In genomic region chr10:44995581-44995913, GRCh38 we compare ENCODE assay signal across 13 cellular contexts. TPM values are rescaled to one million over a fixed set of nuclear protein-coding genes. Genes with fewer than 3 reads are reported as not detected.
DNase-seq lines count a peak whose midpoint lies in the region; ATAC-seq, FAIRE-seq and TF ChIP-seq lines count a peak whose summit lies in the region.
"Had no signal": no experiment of that assay in that cellular context is flagged by ENCODE, and none has a peak within 500 bp of the region (broad histone marks: within the 10 kb centered on the region; RNA-seq: fewer than 3 reads in every experiment).

No MANE protein-coding gene starts in this region.

- H3K9me3 ChIP-seq in right atrium auricular region (no peaks in the 10 kb centered on the region), pancreas (no peaks in the 10 kb centered on the region), SK-N-SH (no peaks in the 10 kb centered on the region)

- H3K27me3 ChIP-seq in right atrium auricular region (no peaks in the 10 kb centered on the region), pancreas (no peaks in the 10 kb centered on the region), SK-N-SH (ENCODE audit: insufficient read depth) (no peaks in the 10 kb centered on the region)

- H3K36me3 Mint-ChIP-seq in effector memory CD8-positive, alpha-beta T cell (ENCODE audit: insufficient read depth) = peaks cover 3% of the 10 kb centered on the region

- no peak for TF ChIP-seq EP300 in SK-N-SH (IDR thresholded peaks at IDR 0.05; ENCODE audit: borderline replicate concordance in 1 of 2, low read depth in 1 of 2, low read length in 1 of 2)

- ATAC-seq in Right ventricle myocardium inferior (no peak), pancreas (no peak), HG02938 (IDR thresholded peaks at IDR 0.05; ENCODE audit: unreplicated experiment) (no peak), HG02623 (IDR thresholded peaks at IDR 0.05; ENCODE audit: unreplicated experiment) (no peak)
- peak; percentile 80 for ATAC-seq in effector memory CD8-positive, alpha-beta T cell (replicated peaks)

- no peak for DNase-seq in right atrium auricular region (ENCODE audit: low spot score)
- no peak for DNase-seq in Right ventricle myocardium inferior (ENCODE audit: missing footprints)
- no peak for DNase-seq in effector memory CD8-positive, alpha-beta T cell
- DNase-seq in pancreas = no peak
- no peak for DNase-seq in UCSD-AML1 (lab: John Stamatoyannopoulos, UW; ENCODE audit: unreplicated experiment)
- no peak for DNase-seq in SK-N-SH
- DNase-seq: activated T-cell treated with anti-CD3 and anti-CD28 coated beads, Interleukin-2, amount 50 U/mL, for 1 hour; NCI-H345 had no signal

- H3K9ac ChIP-seq in SK-N-SH = no peak overlapping the region
- H3K9ac ChIP-seq: neural progenitor cell had no signal

- H3F3A ChIP-seq in SK-N-SH (replicated peaks; ENCODE audit: insufficient read depth) = no peaks in the 10 kb centered on the region

- H3K9me3 Mint-ChIP-seq in effector memory CD8-positive, alpha-beta T cell = no peaks in the 10 kb centered on the region
- H3K9me3 Mint-ChIP-seq: CD14-positive monocyte had no signal

- WGBS in pancreas, 2 donors = 30 to 33% methylated on average over 4 of the region's 4 CpGs
- WGBS in SK-N-SH (ENCODE audit: low lambda C conversion rate) = 87% methylated on average over 4 of the region's 4 CpGs

- peaks cover 7 to 92% of the 10 kb centered on the region in 2 donors for H3K4me1 ChIP-seq in right atrium auricular region
- H3K4me1 ChIP-seq in pancreas = peaks cover 61 to 82% (median 61%) of the 10 kb centered on the region in 3 donors
- H3K4me1 ChIP-seq in SK-N-SH (ENCODE audit: control insufficient read depth in 1 of 2, insufficient read depth in 2 of 2, low read depth in 1 of 2, low read length in 1 of 2) = peaks cover 0 to 5% of the 10 kb centered on the region in 2 experiments; a peak in 2 of 4 replicates

- no peak overlapping the region for H2AFZ ChIP-seq in SK-N-SH (ENCODE audit: low read depth)
- H2AFZ ChIP-seq: neural progenitor cell had no signal

- H3K4me1 Mint-ChIP-seq in effector memory CD8-positive, alpha-beta T cell (ENCODE audit: low read depth in 2 of 2) = peaks cover 22 to 30% of the 10 kb centered on the region in 2 donors

- no peaks in the 10 kb centered on the region for H3K27me3 Mint-ChIP-seq in effector memory CD8-positive, alpha-beta T cell

- H3K27ac ChIP-seq in right atrium auricular region (peak overlapping the region; percentile 92 to 96), pancreas (peak overlapping the region; percentile 59 to 87 (median 83)), SK-N-SH (ENCODE audit: low read depth in 2 of 2, low read length in 1 of 2) (no peak overlapping the region)
- H3K27ac ChIP-seq: neural progenitor cell had no signal

- TF ChIP-seq CTCF in right atrium auricular region (IDR thresholded peaks at IDR 0.05) (no peak), pancreas (IDR thresholded peaks at IDR 0.05) (no peak), SK-N-SH (IDR thresholded peaks at IDR 0.05) (no peak)

- peak overlapping the region; percentile 64 to 84 for H3K27ac Mint-ChIP-seq in effector memory CD8-positive, alpha-beta T cell
- H3K27ac Mint-ChIP-seq: neural progenitor cell had no signal

- intact Hi-C loops in Right ventricle myocardium inferior (cut with DNase I) (no loop called here), pancreas (cut with DNase I) (no loop called here)

- 0 out of 2 replicates have a peak, but pooled peaks cover 4% of the 10 kb centered on the region for H3K79me2 ChIP-seq in SK-N-SH (ENCODE audit: insufficient read depth)

- H3K4me2 ChIP-seq in SK-N-SH = no peak overlapping the region
- H3K4me2 ChIP-seq: neural progenitor cell had no signal

- no peak overlapping the region for H3K4me3 ChIP-seq in right atrium auricular region
- no peak overlapping the region for H3K4me3 ChIP-seq in pancreas
- H3K4me3 ChIP-seq in SK-N-SH (ENCODE audit: low read depth in 2 of 2, low read length in 1 of 2) = no peak overlapping the region
- H3K4me3 ChIP-seq: neural progenitor cell had no signal

- FAIRE-seq in pancreas (lab: Jason Lieb, UNC) = no peak
- FAIRE-seq: colon had no signal

- peak overlapping the region in 1 of 2 donors; percentile 45 for H3K4me3 Mint-ChIP-seq in effector memory CD8-positive, alpha-beta T cell
- H3K4me3 Mint-ChIP-seq: CD14-positive monocyte, neural progenitor cell had no signal

- H4K20me1 ChIP-seq in SK-N-SH (ENCODE audit: insufficient read depth) = no peaks in the 10 kb centered on the region

- peaks cover 40% of the 10 kb centered on the region for H3K36me3 ChIP-seq in right atrium auricular region
- no peaks in the 10 kb centered on the region for H3K36me3 ChIP-seq in pancreas
- no peaks in the 10 kb centered on the region for H3K36me3 ChIP-seq in SK-N-SH (replicated peaks in 1 of 2; ENCODE audit: control insufficient read depth in 1 of 2, insufficient read depth in 2 of 2, low read length in 1 of 2)
- H3K36me3 ChIP-seq: neural progenitor cell had no signal

- POLR2A ChIA-PET in SK-N-SH (lab: Yijun Ruan, JAX) = no interaction called here

- TF ChIP-seq RAD21 in SK-N-SH (IDR thresholded peaks at IDR 0.05; ENCODE audit: low read length) = no peak

- CTCF ChIA-PET in SK-N-SH (lab: Yijun Ruan, JAX) = interaction anchor here (1.1 to 3.1 kb wide), 2 partner anchors 32 to 63 kb away, joined by 3 to 17 read pairs; no protein-coding TSS in a partner anchor

- H3K9me2 ChIP-seq in SK-N-SH = no peaks in the 10 kb centered on the region

TF ChIP-seq in SK-N-SH, 30 proteins besides CTCF, POLR2A, EP300 and RAD21:
- TF ChIP-seq RFX5 (IDR thresholded peaks at IDR 0.05; ENCODE audit: low read length) (no peak), NFIC (IDR thresholded peaks at IDR 0.05; ENCODE audit: borderline replicate concordance) (no peak), ZBTB33 (IDR thresholded peaks at IDR 0.05; ENCODE audit: borderline replicate concordance, low read depth) (no peak)

RNA-seq across cellular contexts. Expression of gene ZNF22, which starts 5.2 kb away (rescaled TPM):
- 10 to 100 TPM; 19.3 to 20.5 TPM for total RNA-seq in right atrium auricular region
- 13.7 TPM for total RNA-seq in Right ventricle myocardium inferior
- total RNA-seq in pancreas = 10 to 100 TPM; 12.9 to 21.8 (median 20.0) TPM
- 10 to 100 TPM; 12.6 to 18.9 TPM for polyA plus RNA-seq in pancreas
- polyA plus RNA-seq in SK-N-SH (2012; rRNA removed) = 10.2 and 13.2 TPM in 2 replicates
- 17.1 and 20.7 TPM in 2 replicates for polyA plus RNA-seq in SK-N-SH (2012; cell fraction: cytosol; rRNA removed)
- polyA plus RNA-seq in SK-N-SH (2012; cell fraction: nucleus; rRNA removed) = 2.3 and 5.2 TPM in 2 replicates

RNA-seq across cellular contexts. Expression of gene DEPP1, which starts 16.9 kb away (rescaled TPM):
- 100 to 1,000 TPM in 1 of 2 donors, 10 to 100 TPM in 1; 68.8 to 143 TPM for total RNA-seq in right atrium auricular region
- 33.0 TPM for total RNA-seq in Right ventricle myocardium inferior
- total RNA-seq in pancreas = 100 to 1,000 TPM in 4 of 6 donors, 10 to 100 TPM in 2; 68.9 to 222 (median 150) TPM
- polyA plus RNA-seq in pancreas = 100 to 1,000 TPM; 217 to 270 TPM
- polyA plus RNA-seq in SK-N-SH (2012; rRNA removed) = 5.3 and 6.1 TPM in 2 replicates
- polyA plus RNA-seq in SK-N-SH (2012; cell fraction: cytosol; rRNA removed) = 3.2 and 4.1 TPM in 2 replicates
- 8.7 and 9.0 TPM in 2 replicates for polyA plus RNA-seq in SK-N-SH (2012; cell fraction: nucleus; rRNA removed)
- polyA plus RNA-seq: CD14-positive monocyte had no signal

RNA-seq across cellular contexts. Expression of gene RASSF4, which starts 35.9 kb away (rescaled TPM):
- total RNA-seq in right atrium auricular region = 10 to 100 TPM; 43.3 to 43.4 TPM
- total RNA-seq in Right ventricle myocardium inferior = 91.5 TPM
- total RNA-seq in pancreas = 10 to 100 TPM; 13.9 to 76.8 (median 35.7) TPM
- polyA plus RNA-seq in pancreas = 100 to 1,000 TPM in 1 of 2 donors, 10 to 100 TPM in 1; 85.1 to 100 TPM
- 11.0 and 14.1 TPM in 2 replicates for polyA plus RNA-seq in SK-N-SH (2012; rRNA removed)
- polyA plus RNA-seq in SK-N-SH (2012; cell fraction: cytosol; rRNA removed) = 4.6 and 5.5 TPM in 2 replicates
- polyA plus RNA-seq in SK-N-SH (2012; cell fraction: nucleus; rRNA removed) = 70.4 and 80.8 TPM in 2 replicates

Comparison
In these comparisons a context has a peak if more than half of its experiments do, and no peak if none do; other contexts are left out.
1. H3K27ac ChIP-seq: peak in right atrium auricular region (2 of 2) and pancreas (4 of 4); none in SK-N-SH (0 of 2).